In the genomic region with DNA sequence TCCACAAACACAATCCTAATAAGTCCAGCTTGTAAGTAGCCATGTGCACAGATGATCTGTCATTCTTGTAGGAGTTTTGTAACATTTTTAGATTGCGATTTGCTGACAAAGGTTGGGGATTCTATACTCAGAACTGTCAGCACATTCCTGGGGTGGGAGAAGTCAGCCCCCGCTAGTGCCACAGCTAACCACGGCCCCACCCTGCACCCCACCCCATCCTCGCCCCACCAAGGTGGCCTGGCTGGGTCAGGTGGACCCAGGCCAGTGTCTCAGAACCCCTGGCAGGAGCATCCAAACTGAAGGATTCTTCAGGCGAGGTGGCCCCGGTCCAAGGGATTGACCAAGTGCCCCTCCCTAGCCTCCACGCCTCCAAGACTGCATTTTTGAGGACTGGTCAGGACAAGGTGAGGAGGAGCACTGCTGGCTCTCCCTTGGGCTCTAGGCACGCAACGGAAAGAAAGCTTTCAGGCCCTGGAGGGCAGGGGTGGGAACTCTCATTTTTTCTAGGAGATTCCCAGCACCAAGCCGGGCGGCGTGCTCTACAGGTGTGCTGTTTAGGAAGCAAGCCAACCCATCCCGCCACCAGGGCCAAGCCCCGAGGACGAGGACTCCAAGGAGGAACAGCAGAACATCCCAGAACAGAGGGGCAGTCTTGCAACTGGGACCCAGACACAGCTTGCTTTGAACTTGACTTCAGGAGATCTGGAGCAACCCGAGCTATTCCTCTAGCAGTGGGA, we compare ENCODE assay signal across 20 cellular contexts.
DNase-seq lines count a peak whose midpoint lies in the region; ATAC-seq and TF ChIP-seq lines count a peak whose summit lies in the region.
"Had no signal": no experiment of that assay in that cellular context is flagged by ENCODE, and none has a peak within 500 bp of the region (broad histone marks: within the 10 kb centered on the region; RNA-seq: fewer than 3 reads in every experiment).

No MANE protein-coding gene starts in this region.

- peak overlapping the region; percentile 61 for H2AK5ac ChIP-seq in neuronal stem cell (ENCODE audit: low read depth, low read length)

- H3K4me2 ChIP-seq in neuronal stem cell (ENCODE audit: insufficient read depth, low read length, poor library complexity, severe bottlenecking): no peak overlapping the region
- H3K4me2 ChIP-seq: BLaER1, GM23338 had no signal

- in situ Hi-C loops in gastrocnemius medialis (cut with MboI; ENCODE audit: low sequenced_read_pairs in 4 of 4): no loop called here

- peaks cover 26% of the 10 kb centered on the region for H3K4me1 ChIP-seq in RWPE2 (ENCODE audit: insufficient read depth, poor library complexity, severe bottlenecking)
- peaks cover 2 to 11% of the 10 kb centered on the region in 2 donors for H3K4me1 ChIP-seq in esophagus (ENCODE audit: control insufficient read depth in 2 of 2, insufficient read depth in 2 of 2, low read length in 1 of 2)
- H3K4me1 ChIP-seq in neuronal stem cell (ENCODE audit: control insufficient read depth in 2 of 2, insufficient read depth in 1 of 2, low read depth in 1 of 2, low read length in 2 of 2): peaks cover 0 to 7% of the 10 kb centered on the region in 2 donors
- H3K4me1 ChIP-seq in upper lobe of right lung: no peaks in the 10 kb centered on the region
- no peaks in the 10 kb centered on the region for H3K4me1 ChIP-seq in gastrocnemius medialis
- H3K4me1 ChIP-seq: BLaER1 had no signal

- H3K27ac ChIP-seq in RWPE2 (ENCODE audit: poor library complexity, severe bottlenecking) (peak overlapping the region; percentile 2), esophagus (ENCODE audit: low read depth in 2 of 2, low read length in 1 of 2) (peak overlapping the region; percentile 27 to 33), neuronal stem cell (replicated peaks; ENCODE audit: low read length) (no peak overlapping the region), upper lobe of right lung (no peak overlapping the region), gastrocnemius medialis (no peak overlapping the region)
- H3K27ac ChIP-seq: BLaER1 had no signal

- H3K27me3 ChIP-seq in RWPE2 (ENCODE audit: insufficient read depth, poor library complexity, severe bottlenecking): no peaks in the 10 kb centered on the region
- no peaks in the 10 kb centered on the region for H3K27me3 ChIP-seq in esophagus (ENCODE audit: control insufficient read depth in 1 of 2, insufficient read depth in 2 of 2, low read length in 2 of 2)
- peaks cover 0 to 3% (median 0%) of the 10 kb centered on the region in 3 experiments for H3K27me3 ChIP-seq in neuronal stem cell (ENCODE audit: control insufficient read depth in 3 of 3, insufficient read depth in 3 of 3, low read depth in 1 of 3, low read length in 3 of 3)
- H3K27me3 ChIP-seq in upper lobe of right lung: no peaks in the 10 kb centered on the region
- H3K27me3 ChIP-seq in gastrocnemius medialis: no peaks in the 10 kb centered on the region
- H3K27me3 ChIP-seq: BLaER1 had no signal

- H3K9me3 ChIP-seq in RWPE2 (ENCODE audit: severe bottlenecking): no peaks in the 10 kb centered on the region
- no peaks in the 10 kb centered on the region for H3K9me3 ChIP-seq in esophagus (ENCODE audit: control insufficient read depth in 2 of 2, insufficient read depth in 1 of 2, low read depth in 1 of 2, low read length in 1 of 2)
- peaks cover 0 to 3% of the 10 kb centered on the region in 2 donors for H3K9me3 ChIP-seq in neuronal stem cell (replicated peaks in 1 of 2; ENCODE audit: control insufficient read depth in 2 of 2, insufficient read depth in 1 of 2, low read depth in 1 of 2, low read length in 2 of 2)
- no peaks in the 10 kb centered on the region for H3K9me3 ChIP-seq in upper lobe of right lung
- H3K9me3 ChIP-seq in gastrocnemius medialis: no peaks in the 10 kb centered on the region
- H3K9me3 ChIP-seq: BLaER1 had no signal

- no peaks in the 10 kb centered on the region for H3K79me1 ChIP-seq in neuronal stem cell (ENCODE audit: low read depth, low read length)

- H3K4me3 ChIP-seq in RWPE2 (ENCODE audit: severe bottlenecking): no peak overlapping the region
- H3K4me3 ChIP-seq in esophagus (ENCODE audit: low read depth in 1 of 2, low read length in 2 of 2): no peak overlapping the region
- H3K4me3 ChIP-seq in neuronal stem cell (ENCODE audit: low read length in 2 of 2): no peak overlapping the region
- H3K4me3 ChIP-seq in upper lobe of right lung: no peak overlapping the region
- no peak overlapping the region for H3K4me3 ChIP-seq in gastrocnemius medialis
- H3K4me3 ChIP-seq: BLaER1, GM23338 had no signal

- H3K36me3 ChIP-seq in RWPE2 (ENCODE audit: low read depth) (no peaks in the 10 kb centered on the region), esophagus (ENCODE audit: control insufficient read depth in 2 of 2, insufficient read depth in 2 of 2, low read length in 1 of 2) (no peaks in the 10 kb centered on the region), neuronal stem cell (replicated peaks in 1 of 2; ENCODE audit: control insufficient read depth in 2 of 2, insufficient read depth in 2 of 2, low read length in 2 of 2) (no peaks in the 10 kb centered on the region), upper lobe of right lung (no peaks in the 10 kb centered on the region), gastrocnemius medialis (no peaks in the 10 kb centered on the region)
- H3K36me3 ChIP-seq: BLaER1 had no signal

- H2BK15ac ChIP-seq in neuronal stem cell (ENCODE audit: low read length): peak overlapping the region; percentile 50

- H2BK120ac ChIP-seq in neuronal stem cell (ENCODE audit: low read depth, low read length): no peak overlapping the region

- H3K23ac ChIP-seq in neuronal stem cell (ENCODE audit: low read depth, low read length, poor library complexity): no peak overlapping the region

- no peak overlapping the region for H3K9ac ChIP-seq in neuronal stem cell (ENCODE audit: low read depth, low read length, poor library complexity)
- H3K9ac ChIP-seq: BLaER1 had no signal

- DNase-seq in RWPE2 (ENCODE audit: low spot score) (no peak), neuronal stem cell (ENCODE audit: low spot score) (no peak), upper lobe of right lung (no peak), mesenteric fat pad (ENCODE audit: low spot score) (no peak), gastrocnemius medialis (no peak)
- DNase-seq: CD4-positive, CD25-positive, alpha-beta regulatory T cell; H9; IMR-90; KG1; NCI-H1048; NCI-H1417; NCI-H1694; NCI-H2029 treated with DMSO at 0.1 percent for 48 hours; NCI-H526 treated with DMSO at 0.1 percent for 48 hours; RPMI8226; SHP77 treated with DMSO at 0.1 percent for 48 hours had no signal

- H3K18ac ChIP-seq in neuronal stem cell (ENCODE audit: low read length): no peak overlapping the region

- intact Hi-C loops in upper lobe of right lung (cut with DNase I): no loop called here
- intact Hi-C loops in gastrocnemius medialis (cut with DNase I; ENCODE audit: low total_unique reads): no loop called here

- H3K14ac ChIP-seq in neuronal stem cell (ENCODE audit: low read length): no peak overlapping the region

- no peak overlapping the region for H4K91ac ChIP-seq in neuronal stem cell (ENCODE audit: low read depth, low read length, poor library complexity)

- TF ChIP-seq POLR2A in gastrocnemius medialis (IDR thresholded peaks at IDR 0.05): no peak

- TF ChIP-seq CTCF in RWPE2 (IDR thresholded peaks at IDR 0.05; ENCODE audit: poor library complexity, severe bottlenecking) (no peak), upper lobe of right lung (IDR thresholded peaks at IDR 0.05) (no peak), gastrocnemius medialis (IDR thresholded peaks at IDR 0.05 in 4 of 5, conservative IDR thresholded peaks at IDR 0.05 in 1 of 5) (no peak)

- no peak overlapping the region for H2BK12ac ChIP-seq in neuronal stem cell (ENCODE audit: low read length)

- H2BK5ac ChIP-seq in neuronal stem cell (ENCODE audit: low read length): no peak overlapping the region

- peak; percentile 70 for ATAC-seq in RWPE2 (ENCODE audit: low read depth)
- ATAC-seq in upper lobe of right lung: peak; percentile 36
- no peak for ATAC-seq in HG03045 (IDR thresholded peaks at IDR 0.05; ENCODE audit: unreplicated experiment)
- no peak for ATAC-seq in gastrocnemius medialis
- ATAC-seq: GM23338 had no signal

- no peak overlapping the region for H3K4ac ChIP-seq in neuronal stem cell (ENCODE audit: low read length)

- no peak overlapping the region for H4K8ac ChIP-seq in neuronal stem cell (ENCODE audit: low read depth, low read length)

- H2AFZ ChIP-seq in neuronal stem cell (ENCODE audit: low read length): no peak overlapping the region
- H2AFZ ChIP-seq: GM23338 had no signal

- 49 to 55% methylated on average over 16 of the region's 16 CpGs for WGBS in esophagus, 2 donors
- no CpG with 5 or more reads among the region's 16 CpGs for WGBS in neuronal stem cell (ENCODE audit: extremely low coverage in 2 of 2, insufficient read length in 2 of 2, insufficient replicate concordance in 1 of 2), 2 donors

Comparison
In these comparisons a context has a peak if more than half of its experiments do, and no peak if none do; other contexts are left out.
1. ATAC-seq: peak in RWPE2 (single experiment) and upper lobe of right lung (single experiment); none in HG03045 (single experiment) and gastrocnemius medialis (0 of 2).
2. H3K27ac ChIP-seq: peak in RWPE2 (single experiment) and esophagus (2 of 2); none in neuronal stem cell (single experiment), upper lobe of right lung (single experiment) and gastrocnemius medialis (0 of 4).